Comparison of ENCODE assay signal across 17 cellular contexts in the genomic region with DNA sequence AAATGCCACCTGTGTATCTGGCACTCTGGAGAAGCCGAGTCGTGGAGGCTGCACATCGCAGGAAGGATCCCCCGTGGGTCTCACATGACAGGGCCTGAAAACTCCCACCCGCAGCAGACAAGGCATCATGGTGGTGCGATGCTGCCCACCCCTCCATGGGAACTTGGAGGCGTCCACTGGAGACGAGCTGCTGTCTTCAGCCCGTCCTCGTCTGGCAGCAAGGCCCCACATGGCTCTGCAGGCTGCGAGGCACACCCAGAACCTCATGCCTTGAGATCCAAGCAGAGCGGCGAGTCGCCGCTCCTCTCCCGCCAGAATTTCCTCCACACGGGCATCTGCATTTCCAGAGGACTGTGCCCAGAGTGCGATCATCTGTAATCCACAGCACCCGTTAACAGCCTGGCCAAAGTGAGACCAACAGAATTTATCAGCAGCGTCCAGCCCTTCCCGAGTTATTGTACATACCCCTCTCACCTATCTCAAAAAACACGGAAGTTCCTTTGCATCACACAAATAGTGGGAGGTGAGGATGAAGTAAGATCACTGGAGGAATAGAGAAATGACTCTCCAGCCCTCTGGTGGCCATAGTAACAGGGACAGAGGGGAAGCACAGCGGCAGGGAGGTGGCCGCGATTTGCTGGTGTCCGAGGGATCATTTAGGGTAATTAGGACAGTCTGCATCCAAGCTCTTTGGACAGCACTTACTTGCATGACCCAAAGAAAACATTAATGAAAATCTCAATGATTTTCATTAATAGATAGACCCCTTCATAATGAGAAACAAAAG.
A peak's percentile ranks its signal among the peaks of the same experiment; 100 is the strongest.
DNase-seq lines count a peak whose midpoint lies in the region; ATAC-seq and TF ChIP-seq lines count a peak whose summit lies in the region.
"Had no signal": no experiment of that assay in that cellular context is flagged by ENCODE, and none has a peak within 500 bp of the region (broad histone marks: within the 10 kb centered on the region; RNA-seq: fewer than 3 reads in every experiment).

No MANE protein-coding gene starts in this region.

- peaks cover 6% of the 10 kb centered on the region; the same call in 1 of the 2 replicates for H3K27me3 ChIP-seq in HCT116 (ENCODE audit: insufficient read depth, low read length)
- H3K27me3 ChIP-seq: hepatocyte had no signal

- H3K9me3 Mint-ChIP-seq in T-helper 1 cell treated with Interleukin-12 subunit alpha and Interleukin-12 subunit beta and Interleukin-4 antibody, amounts not matched to agents 30 μg/mL and 1 μg/mL, for 36 hours: no peaks in the 10 kb centered on the region
- H3K9me3 Mint-ChIP-seq in brain (peaks cover 0 to 14% (median 3%) of the 10 kb centered on the region in 5 experiments), osteocyte (ENCODE audit: unreplicated experiment) (no peaks in the 10 kb centered on the region)

- no peak overlapping the region for H3K4me2 ChIP-seq in HCT116 (ENCODE audit: low read length)
- H3K4me2 ChIP-seq: hepatocyte had no signal

- H3K9ac ChIP-seq in HCT116 (ENCODE audit: low read length): no peak overlapping the region

- H3K9me2 ChIP-seq in HCT116 (ENCODE audit: insufficient read depth): no peaks in the 10 kb centered on the region

- DNase-seq in T-helper 1 cell (no peak), HCT116 (ENCODE audit: low read depth, low spot score) (no peak), osteocyte (ENCODE audit: extremely low spot score, unreplicated experiment) (peak; percentile 80), NCI-H1092 treated with DMSO at 0.1 percent for 48 hours (lab: John Stamatoyannopoulos, UW) (no peak), DMS53 treated with DMSO at 0.1 percent for 48 hours (lab: John Stamatoyannopoulos, UW; ENCODE audit: unreplicated experiment) (no peak)
- DNase-seq: 8988T, amygdala, COR-L47, left cardiac atrium, NCI-H187, NCI-H69 had no signal

- H3K36me3 ChIP-seq in HCT116 (ENCODE audit: control insufficient read depth in 1 of 2, insufficient read depth in 2 of 2, low read length in 2 of 2): no peaks in the 10 kb centered on the region

- no peak for TF ChIP-seq RAD21 in HCT116 (IDR thresholded peaks at IDR 0.05; ENCODE audit: low read depth)

- intact Hi-C loops in HCT116 (cut with micrococcal nuclease): no loop called here

- no peaks in the 10 kb centered on the region for H3K79me2 ChIP-seq in HCT116 (ENCODE audit: insufficient read depth, low read length)
- H3K79me2 ChIP-seq: hepatocyte had no signal

- H3K4me3 ChIP-seq in HCT116 (replicated peaks in 1 of 2; ENCODE audit: low read depth in 1 of 2, low read length in 2 of 2): no peak overlapping the region
- H3K4me3 ChIP-seq: HAP-1, hepatocyte had no signal

- POLR2A ChIA-PET in HCT116 (lab: Charles Lee): no interaction called here

- peak overlapping the region; percentile 65 for H3K27ac Mint-ChIP-seq in T-helper 1 cell treated with Interleukin-12 subunit alpha and Interleukin-12 subunit beta and Interleukin-4 antibody, amounts not matched to agents 30 μg/mL and 1 μg/mL, for 36 hours
- peak overlapping the region in 3 of 5 experiments; percentile 19 to 61 (median 55) for H3K27ac Mint-ChIP-seq in brain
- no peak overlapping the region for H3K27ac Mint-ChIP-seq in osteocyte (ENCODE audit: unreplicated experiment)

- no peak overlapping the region for H3K4me3 Mint-ChIP-seq in T-helper 1 cell treated with Interleukin-12 subunit alpha and Interleukin-12 subunit beta and Interleukin-4 antibody, amounts not matched to agents 30 μg/mL and 1 μg/mL, for 36 hours
- no peak overlapping the region for H3K4me3 Mint-ChIP-seq in brain
- H3K4me3 Mint-ChIP-seq in osteocyte (ENCODE audit: unreplicated experiment): no peak overlapping the region

- no peak for TF ChIP-seq POLR2A in HCT116 (IDR thresholded peaks at IDR 0.05; ENCODE audit: borderline replicate concordance, extremely low read depth, insufficient read depth, insufficient read length)

- H4K20me1 ChIP-seq in HCT116 (ENCODE audit: insufficient read depth): no peaks in the 10 kb centered on the region

- no peaks in the 10 kb centered on the region for H3K9me3 ChIP-seq in HCT116 (ENCODE audit: control insufficient read depth in 1 of 2, insufficient read depth in 1 of 2, low read depth in 1 of 2, low read length in 2 of 2)
- H3K9me3 ChIP-seq: HAP-1 had no signal

- no peak overlapping the region for H3K27ac ChIP-seq in HCT116 (ENCODE audit: low read depth, low read length)
- H3K27ac ChIP-seq: hepatocyte, HL-60 had no signal

- CTCF ChIA-PET in HCT116 (lab: Charles Lee): no interaction called here

- peaks cover 32% of the 10 kb centered on the region for H3K4me1 Mint-ChIP-seq in T-helper 1 cell treated with Interleukin-12 subunit alpha and Interleukin-12 subunit beta and Interleukin-4 antibody, amounts not matched to agents 30 μg/mL and 1 μg/mL, for 36 hours (ENCODE audit: low read depth)
- H3K4me1 Mint-ChIP-seq in brain (peaks cover 5% of the 10 kb centered on the region), osteocyte (ENCODE audit: unreplicated experiment) (no peaks in the 10 kb centered on the region)

- no peak overlapping the region for H2AFZ ChIP-seq in HCT116 (ENCODE audit: low read depth, low read length, poor library complexity, severe bottlenecking)
- H2AFZ ChIP-seq: hepatocyte had no signal

- no TSS peak for BruUV-seq in HCT116 (replicated peaks; lab: Mats Ljungman, UMichigan)

- H3K36me3 Mint-ChIP-seq in T-helper 1 cell treated with Interleukin-12 subunit alpha and Interleukin-12 subunit beta and Interleukin-4 antibody, amounts not matched to agents 30 μg/mL and 1 μg/mL, for 36 hours (ENCODE audit: low read depth): peaks cover 64% of the 10 kb centered on the region
- peaks cover 95% of the 10 kb centered on the region for H3K36me3 Mint-ChIP-seq in brain
- peaks cover 5% of the 10 kb centered on the region for H3K36me3 Mint-ChIP-seq in osteocyte (ENCODE audit: unreplicated experiment)

- ATAC-seq in HCT116 (no peak), GM18867 (IDR thresholded peaks at IDR 0.05; ENCODE audit: unreplicated experiment) (no peak)

- TF ChIP-seq CTCF in HCT116 (IDR thresholded peaks at IDR 0.05 in 2 of 3, conservative IDR thresholded peaks at IDR 0.05 in 1 of 3; ENCODE audit: borderline replicate concordance in 1 of 3, insufficient read depth in 1 of 3, low read depth in 2 of 3, low read length in 2 of 3) (peak in 2 of 3 experiments; percentile 14 to 16; a peak in 1 of 6 replicates), brain (conservative IDR thresholded peaks at IDR 0.05) (no peak), osteocyte (IDR thresholded peaks at IDR 0.05) (no peak)

- H3K27me3 Mint-ChIP-seq in T-helper 1 cell treated with Interleukin-12 subunit alpha and Interleukin-12 subunit beta and Interleukin-4 antibody, amounts not matched to agents 30 μg/mL and 1 μg/mL, for 36 hours (ENCODE audit: low read depth): no peaks in the 10 kb centered on the region
- H3K27me3 Mint-ChIP-seq in brain: no peaks in the 10 kb centered on the region
- H3K27me3 Mint-ChIP-seq in osteocyte (ENCODE audit: unreplicated experiment): no peaks in the 10 kb centered on the region

- no peaks in the 10 kb centered on the region for H3K4me1 ChIP-seq in HCT116 (ENCODE audit: control insufficient read depth in 1 of 2, insufficient read depth in 2 of 2, low read length in 2 of 2)
- H3K4me1 ChIP-seq: HAP-1 had no signal

- RAD21 ChIA-PET in HCT116 (lab: Charles Lee; ENCODE audit: low non-redundant PET in 1 of 2, low total read pairs in 2 of 2, uncharacterized antibody in 2 of 2, unreplicated experiment in 2 of 2): no interaction called here

TF ChIP-seq in HCT116, 20 proteins besides CTCF, POLR2A, EP300 and RAD21:
- TF ChIP-seq YY1 (IDR thresholded peaks at IDR 0.05; ENCODE audit: extremely low read depth, insufficient replicate concordance, low read depth, low read length) (no peak), FOSL1 (IDR thresholded peaks at IDR 0.05; ENCODE audit: low read depth) (no peak), SP1 (IDR thresholded peaks at IDR 0.05; ENCODE audit: low read depth) (no peak), ZFX (IDR thresholded peaks at IDR 0.05) (no peak), EZH2phosphoT487 (IDR thresholded peaks at IDR 0.05; ENCODE audit: borderline replicate concordance) (no peak), JUND (IDR thresholded peaks at IDR 0.05) (no peak), EGR1 (IDR thresholded peaks at IDR 0.05; ENCODE audit: low read depth) (no peak), ZNF274 (IDR thresholded peaks at IDR 0.05; ENCODE audit: low read depth, low read length) (no peak), EZH2 (IDR thresholded peaks at IDR 0.05) (no peak), CBX3 (IDR thresholded peaks at IDR 0.05; ENCODE audit: low read depth) (no peak), SRF (IDR thresholded peaks at IDR 0.05; ENCODE audit: low read depth) (no peak)
- TF ChIP-seq, protein P1, sequence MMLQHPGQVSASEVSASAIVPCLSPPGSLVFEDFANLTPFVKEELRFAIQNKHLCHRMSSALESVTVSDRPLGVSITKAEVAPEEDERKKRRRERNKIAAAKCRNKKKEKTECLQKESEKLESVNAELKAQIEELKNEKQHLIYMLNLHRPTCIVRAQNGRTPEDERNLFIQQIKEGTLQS (IDR thresholded peaks at IDR 0.05): no peak
TF ChIP-seq in HCT116: peak in this region for 0.

Comparison
In these comparisons a context has a peak if more than half of its experiments do, and no peak if none do; other contexts are left out.
1. CTCF ChIP-seq: peak in HCT116 (2 of 3); none in brain (0 of 2) and osteocyte (single experiment).